Comparison of ENCODE assay signal across 15 cellular contexts in genomic region chr6:39049575-39050283, GRCh38. TPM values are rescaled to one million over a fixed set of nuclear protein-coding genes. Genes with fewer than 3 reads are reported as not detected.
DNase-seq lines count a peak whose midpoint lies in the region; ATAC-seq and TF ChIP-seq lines count a peak whose summit lies in the region.
"Had no signal": no experiment of that assay in that cellular context is flagged by ENCODE, and none has a peak within 500 bp of the region (broad histone marks: within the 10 kb centered on the region; RNA-seq: fewer than 3 reads in every experiment).

No MANE protein-coding gene starts in this region.

- H3K27ac Mint-ChIP-seq in activated naive CD4-positive, alpha-beta T cell treated with anti-CD3 and anti-CD28 coated beads, Interleukin-2, amount 50 U/mL, for 24 hours = no peak overlapping the region
- no peak overlapping the region for H3K27ac Mint-ChIP-seq in activated naive CD8-positive, alpha-beta T cell treated with anti-CD3 and anti-CD28 coated beads for 36 hours
- no peak overlapping the region for H3K27ac Mint-ChIP-seq in type B pancreatic cell
- H3K27ac Mint-ChIP-seq: IgD-negative memory B cell had no signal

- peak overlapping the region; percentile 73 for H3K4me3 Mint-ChIP-seq in activated naive CD4-positive, alpha-beta T cell treated with anti-CD3 and anti-CD28 coated beads, Interleukin-2, amount 50 U/mL, for 24 hours
- H3K4me3 Mint-ChIP-seq in activated naive CD8-positive, alpha-beta T cell treated with anti-CD3 and anti-CD28 coated beads for 36 hours = peak overlapping the region; percentile 77
- peak overlapping the region; percentile 76 for H3K4me3 Mint-ChIP-seq in type B pancreatic cell

- peaks cover 21% of the 10 kb centered on the region for H3K27me3 Mint-ChIP-seq in activated naive CD4-positive, alpha-beta T cell treated with anti-CD3 and anti-CD28 coated beads, Interleukin-2, amount 50 U/mL, for 24 hours
- H3K27me3 Mint-ChIP-seq in activated naive CD8-positive, alpha-beta T cell treated with anti-CD3 and anti-CD28 coated beads for 36 hours = peaks cover 52% of the 10 kb centered on the region
- peaks cover 75% of the 10 kb centered on the region for H3K27me3 Mint-ChIP-seq in type B pancreatic cell

- no peak for TF ChIP-seq CTCF in type B pancreatic cell (conservative IDR thresholded peaks at IDR 0.05)

- no peak for ATAC-seq in GM19397 (IDR thresholded peaks at IDR 0.05; ENCODE audit: unreplicated experiment)

- no peaks in the 10 kb centered on the region for H3K9me3 Mint-ChIP-seq in activated naive CD4-positive, alpha-beta T cell treated with anti-CD3 and anti-CD28 coated beads, Interleukin-2, amount 50 U/mL, for 24 hours
- no peaks in the 10 kb centered on the region for H3K9me3 Mint-ChIP-seq in activated naive CD8-positive, alpha-beta T cell treated with anti-CD3 and anti-CD28 coated beads for 36 hours
- no peaks in the 10 kb centered on the region for H3K9me3 Mint-ChIP-seq in type B pancreatic cell
- H3K9me3 Mint-ChIP-seq: IgD-negative memory B cell had no signal

- H3K4me1 Mint-ChIP-seq in activated naive CD4-positive, alpha-beta T cell treated with anti-CD3 and anti-CD28 coated beads, Interleukin-2, amount 50 U/mL, for 24 hours = peaks cover 35% of the 10 kb centered on the region
- H3K4me1 Mint-ChIP-seq in activated naive CD8-positive, alpha-beta T cell treated with anti-CD3 and anti-CD28 coated beads for 36 hours = peaks cover 28% of the 10 kb centered on the region
- H3K4me1 Mint-ChIP-seq in type B pancreatic cell (ENCODE audit: unreplicated experiment) = peaks cover 10% of the 10 kb centered on the region

- no peak for DNase-seq in activated naive CD4-positive, alpha-beta T cell treated with anti-CD3 and anti-CD28 coated beads, Interleukin-2, amount 50 U/mL, for 16 hours
- no peak for DNase-seq in activated naive CD8-positive, alpha-beta T cell treated with anti-CD3 and anti-CD28 coated beads for 36 hours
- DNase-seq in left kidney (ENCODE audit: low read depth, low spot score) = peak; percentile 40
- no peak for DNase-seq in type B pancreatic cell (ENCODE audit: extremely low spot score, unreplicated experiment)
- DNase-seq in DMS53 treated with DMSO at 0.1 percent for 48 hours (lab: John Stamatoyannopoulos, UW; ENCODE audit: unreplicated experiment) = no peak
- DNase-seq in stimulated activated CD4-positive, alpha-beta T cell treated with anti-CD3 and anti-CD28 coated beads, Interleukin-4, amount 100 ng/mL, for 4 hours = no peak
- DNase-seq: amniotic stem cell; left lung; NCI-H1105 treated with DMSO at 0.1 percent for 48 hours; stimulated activated naive CD4-positive, alpha-beta T cell treated with Interleukin-2 at 50 U/mL for 16 hours had no signal

- no peaks in the 10 kb centered on the region for H3K36me3 Mint-ChIP-seq in activated naive CD4-positive, alpha-beta T cell treated with anti-CD3 and anti-CD28 coated beads, Interleukin-2, amount 50 U/mL, for 24 hours
- H3K36me3 Mint-ChIP-seq in activated naive CD8-positive, alpha-beta T cell treated with anti-CD3 and anti-CD28 coated beads for 36 hours = no peaks in the 10 kb centered on the region
- no peaks in the 10 kb centered on the region for H3K36me3 Mint-ChIP-seq in type B pancreatic cell
- H3K36me3 Mint-ChIP-seq: IgD-negative memory B cell had no signal

RNA-seq across cellular contexts. Expression of gene GLP1R, which starts 1.1 kb away (rescaled TPM):
- under 1 TPM; 0.43 to 0.56 TPM for total RNA-seq in activated naive CD8-positive, alpha-beta T cell treated with anti-CD3 and anti-CD28 coated beads for 36 hours
- 1.6 and 4.3 TPM in 2 replicates for total RNA-seq in type B pancreatic cell (ENCODE audit: low replicate concordance)
- total RNA-seq: esophagus muscularis mucosa, SJSA1 had no signal
